In genomic region chr20:313402-313801, GRCh38 we compare ENCODE assay signal across 29 cellular contexts. TPM values are rescaled to one million over a fixed set of nuclear protein-coding genes. Genes with fewer than 3 reads are reported as not detected.
"Had no signal": no experiment of that assay in that cellular context is flagged by ENCODE, and none has a peak within 500 bp of the region (broad histone marks: within the 10 kb centered on the region; RNA-seq: fewer than 3 reads in every experiment).

No MANE protein-coding gene starts in this region.

- H3K27ac ChIP-seq: ascending aorta, brain microvascular endothelial cell had no signal

- ATAC-seq: activated naive CD4-positive, alpha-beta T cell treated with anti-CD3 and anti-CD28 coated beads, Interleukin-2, amount 50 U/mL, for 72 hours; activated naive CD8-positive, alpha-beta T cell treated with anti-CD3 and anti-CD28 coated beads, Interleukin-2, amount 50 U/mL, for 24 hours; activated T-cell treated with anti-CD3 and anti-CD28 coated beads, Interleukin-2, amount 50 U/mL, for 4 hours; T-helper 17 cell had no signal

- H3K4me1 ChIP-seq: ascending aorta had no signal

- H3K4me3 ChIP-seq: ascending aorta had no signal

- H3K27me3 ChIP-seq: ascending aorta, brain microvascular endothelial cell had no signal

- DNase-seq: activated B cell treated with CpG ODN at 0.5 μM for 24 hours; activated CD4-positive, alpha-beta T cell treated with anti-CD3 and anti-CD28 coated beads for 1 hour; activated CD4-positive, alpha-beta T cell treated with anti-CD3 and anti-CD28 coated beads, Interleukin-2, amount 10 ng/mL, durations not matched to agents 24 days and 14 days; activated CD4-positive, alpha-beta T cell treated with anti-CD3 and anti-CD28 coated beads, Interleukin-2, amount 50 U/mL, for 48 hours; activated CD8-positive, alpha-beta memory T cell treated with anti-CD3 and anti-CD28 coated beads for 24 hours; activated effector memory CD4-positive, alpha-beta T cell treated with anti-CD3 and anti-CD28 coated beads, Interleukin-2, amount 50 U/mL, for 16 hours; activated naive CD4-positive, alpha-beta T cell treated with Interleukin-2 at 50 U/mL for 16 hours; activated naive CD8-positive, alpha-beta T cell treated with anti-CD3 and anti-CD28 coated beads, Interleukin-2, amount 50 U/mL, for 24 hours; activated T-cell treated with anti-CD3 and anti-CD28 coated beads, Interleukin-2, amount 50 U/mL, for 4 hours; amniotic stem cell; cerebellar nuclear complex; Karpas-422; MM.1S; NCI-H1105; NCI-H1436; NCI-H1694 treated with DMSO at 0.1 percent for 48 hours; NCI-H2029 treated with DMSO at 0.1 percent for 48 hours; NCI-H345; NCI-H510A treated with DMSO at 0.1 percent for 48 hours; NCI-H69; NK-92 treated with Interleukin-12 subunit alpha and Interleukin-12 subunit beta, amount 100 ng/mL, for 24 hours; SHP77 treated with DMSO at 0.1 percent for 48 hours; T-helper 17 cell; T-helper 9 cell had no signal

- H3K9me3 ChIP-seq: ascending aorta had no signal

- H3K36me3 ChIP-seq: ascending aorta, brain microvascular endothelial cell had no signal

RNA-seq across cellular contexts. Expression of gene DEFB132, which starts 55.9 kb away (rescaled TPM):
- total RNA-seq: activated B cell treated with CpG ODN at 0.5 μM for 24 hours; activated CD4-positive, alpha-beta T cell treated with anti-CD3 and anti-CD28 coated beads, Interleukin-2, amount 10 ng/mL, durations not matched to agents 24 days and 14 days; activated naive CD4-positive, alpha-beta T cell treated with anti-CD3 and anti-CD28 coated beads, Interleukin-2, amount 50 U/mL, for 72 hours; activated T-cell treated with anti-CD3 and anti-CD28 coated beads, Interleukin-2, amount 50 U/mL, for 4 hours; cardiac septum; SK-MEL-5; T-helper 17 cell had no signal
